ENCODE assay signal across 1 cellular context in the genomic region with DNA sequence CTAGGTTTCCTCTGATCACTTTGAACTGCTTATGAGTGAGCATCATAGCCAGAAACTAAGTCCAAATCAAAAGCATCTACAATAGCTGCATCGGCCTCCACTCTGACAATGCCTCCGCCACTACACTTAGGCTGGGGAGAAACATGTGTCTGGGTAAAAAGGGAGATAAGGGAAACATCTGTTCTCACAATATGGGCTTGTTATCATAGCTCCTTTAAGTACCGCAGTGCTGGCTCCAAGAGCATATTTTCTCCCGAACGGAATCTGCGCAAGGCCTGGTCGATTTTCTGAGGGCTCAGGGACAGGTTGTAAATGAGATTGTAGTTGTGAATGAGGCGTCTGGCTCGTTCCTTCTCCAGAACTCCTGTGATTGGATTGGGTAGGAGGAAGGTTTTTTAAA.
TF ChIP-seq lines count a peak whose summit lies in the region.

No MANE protein-coding gene starts in this region.

TF ChIP-seq in GM23338, 12 proteins besides CTCF, POLR2A, EP300 and RAD21 (continued from another document):
- TF ChIP-seq ETS1 (IDR thresholded peaks at IDR 0.05) = no peak
- TF ChIP-seq, protein P1, sequence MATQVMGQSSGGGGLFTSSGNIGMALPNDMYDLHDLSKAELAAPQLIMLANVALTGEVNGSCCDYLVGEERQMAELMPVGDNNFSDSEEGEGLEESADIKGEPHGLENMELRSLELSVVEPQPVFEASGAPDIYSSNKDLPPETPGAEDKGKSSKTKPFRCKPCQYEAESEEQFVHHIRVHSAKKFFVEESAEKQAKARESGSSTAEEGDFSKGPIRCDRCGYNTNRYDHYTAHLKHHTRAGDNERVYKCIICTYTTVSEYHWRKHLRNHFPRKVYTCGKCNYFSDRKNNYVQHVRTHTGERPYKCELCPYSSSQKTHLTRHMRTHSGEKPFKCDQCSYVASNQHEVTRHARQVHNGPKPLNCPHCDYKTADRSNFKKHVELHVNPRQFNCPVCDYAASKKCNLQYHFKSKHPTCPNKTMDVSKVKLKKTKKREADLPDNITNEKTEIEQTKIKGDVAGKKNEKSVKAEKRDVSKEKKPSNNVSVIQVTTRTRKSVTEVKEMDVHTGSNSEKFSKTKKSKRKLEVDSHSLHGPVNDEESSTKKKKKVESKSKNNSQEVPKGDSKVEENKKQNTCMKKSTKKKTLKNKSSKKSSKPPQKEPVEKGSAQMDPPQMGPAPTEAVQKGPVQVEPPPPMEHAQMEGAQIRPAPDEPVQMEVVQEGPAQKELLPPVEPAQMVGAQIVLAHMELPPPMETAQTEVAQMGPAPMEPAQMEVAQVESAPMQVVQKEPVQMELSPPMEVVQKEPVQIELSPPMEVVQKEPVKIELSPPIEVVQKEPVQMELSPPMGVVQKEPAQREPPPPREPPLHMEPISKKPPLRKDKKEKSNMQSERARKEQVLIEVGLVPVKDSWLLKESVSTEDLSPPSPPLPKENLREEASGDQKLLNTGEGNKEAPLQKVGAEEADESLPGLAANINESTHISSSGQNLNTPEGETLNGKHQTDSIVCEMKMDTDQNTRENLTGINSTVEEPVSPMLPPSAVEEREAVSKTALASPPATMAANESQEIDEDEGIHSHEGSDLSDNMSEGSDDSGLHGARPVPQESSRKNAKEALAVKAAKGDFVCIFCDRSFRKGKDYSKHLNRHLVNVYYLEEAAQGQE (IDR thresholded peaks at IDR 0.05; ENCODE audit: unreplicated experiment) = no peak
- TF ChIP-seq CREB1 (CRISPR knock-in tag; IDR thresholded peaks at IDR 0.05; ENCODE audit: low read depth) = no peak
- TF ChIP-seq JUNB (IDR thresholded peaks at IDR 0.05; ENCODE audit: unreplicated experiment) = no peak
- TF ChIP-seq NANOG (IDR thresholded peaks at IDR 0.05; ENCODE audit: borderline replicate concordance) = no peak
